ENCODE assay signal across 25 cellular contexts in genomic region chr16:74461826-74462225, GRCh38. TPM values are rescaled to one million over a fixed set of nuclear protein-coding genes. Genes with fewer than 3 reads are reported as not detected.
DNase-seq lines count a peak whose midpoint lies in the region; ATAC-seq and TF ChIP-seq lines count a peak whose summit lies in the region.
"Had no signal": no experiment of that assay in that cellular context is flagged by ENCODE, and none has a peak within 500 bp of the region (broad histone marks: within the 10 kb centered on the region; RNA-seq: fewer than 3 reads in every experiment).

No MANE protein-coding gene starts in this region.

- peak overlapping the region; percentile 66 for H3K27ac ChIP-seq in RWPE1
- H3K27ac ChIP-seq: C4-2B, neural progenitor cell, uterus had no signal

- ATAC-seq in stimulated activated effector memory CD8-positive, alpha-beta T cell treated with anti-CD3 and anti-CD28 coated beads, Interleukin-12 subunit alpha, Interleukin-12 subunit beta, amount 100 ng/mL, for 72 hours = no peak
- no peak for ATAC-seq in activated CD8-positive, alpha-beta T cell treated with anti-CD3 and anti-CD28 coated beads, Interleukin-2, amount 10 ng/mL, durations not matched to agents 7 days and 5 days
- ATAC-seq: activated CD8-positive, alpha-beta memory T cell treated with anti-CD3 and anti-CD28 coated beads, Interleukin-2, amount 10 ng/mL, durations not matched to agents 7 days and 5 days; activated naive CD8-positive, alpha-beta T cell treated with anti-CD3 and anti-CD28 coated beads, Interleukin-2, amount 50 U/mL, for 24 hours had no signal

- H3K36me3 ChIP-seq in H7 (replicated peaks; ENCODE audit: control insufficient read depth, insufficient read depth, low read length) = peaks cover 34% of the 10 kb centered on the region
- H3K36me3 ChIP-seq: neural progenitor cell, uterus had no signal

- H3K36me3 Mint-ChIP-seq in stimulated activated effector memory CD8-positive, alpha-beta T cell treated with anti-CD3 and anti-CD28 coated beads, Interleukin-12 subunit alpha, Interleukin-12 subunit beta, amount 100 ng/mL, for 72 hours = peaks cover 100% of the 10 kb centered on the region
- peaks cover 77% of the 10 kb centered on the region for H3K36me3 Mint-ChIP-seq in activated CD8-positive, alpha-beta T cell treated with anti-CD3 and anti-CD28 coated beads, Interleukin-2, amount 10 ng/mL, durations not matched to agents 7 days and 5 days (ENCODE audit: low read depth)

- TF ChIP-seq CTCF in RWPE1 (conservative IDR thresholded peaks at IDR 0.05; ENCODE audit: low read depth) (no peak), GM10248 (IDR thresholded peaks at IDR 0.05; ENCODE audit: control extremely low read depth, extremely low read depth, low read depth, missing control alignments) (no peak)

- H3K4me3 ChIP-seq in H7 (ENCODE audit: insufficient read depth, low read depth, low read length) = no peak overlapping the region
- H3K4me3 ChIP-seq: neural progenitor cell, uterus had no signal

- no peaks in the 10 kb centered on the region for H3K27me3 ChIP-seq in H7 (ENCODE audit: control insufficient read depth, insufficient read depth, low read length)
- H3K27me3 ChIP-seq: neural progenitor cell, uterus had no signal

- POLR2A ChIA-PET in RWPE1 (lab: Yijun Ruan, JAX; ENCODE audit: low non-redundant PET) (no interaction called here), GM10248 (lab: Yijun Ruan, JAX) (no interaction called here)
- POLR2A ChIA-PET in activated CD8-positive, alpha-beta T cell treated with anti-CD3 and anti-CD28 coated beads, Interleukin-2, amount 10 ng/mL, durations not matched to agents 7 days and 5 days (lab: Charles Lee) = no interaction called here

- peak overlapping the region; percentile 37 for H3K27ac Mint-ChIP-seq in stimulated activated effector memory CD8-positive, alpha-beta T cell treated with anti-CD3 and anti-CD28 coated beads, Interleukin-12 subunit alpha, Interleukin-12 subunit beta, amount 100 ng/mL, for 72 hours
- no peak overlapping the region for H3K27ac Mint-ChIP-seq in activated CD8-positive, alpha-beta T cell treated with anti-CD3 and anti-CD28 coated beads, Interleukin-2, amount 10 ng/mL, durations not matched to agents 7 days and 5 days
- H3K27ac Mint-ChIP-seq: activated CD4-positive, alpha-beta T cell treated with anti-CD3 and anti-CD28 coated beads, Interleukin-2, amount 10 ng/mL, durations not matched to agents 24 days and 14 days; activated CD8-positive, alpha-beta memory T cell treated with anti-CD3 and anti-CD28 coated beads, Interleukin-2, amount 10 ng/mL, durations not matched to agents 7 days and 5 days; activated naive CD8-positive, alpha-beta T cell treated with anti-CD3 and anti-CD28 coated beads, Interleukin-2, amount 50 U/mL, for 24 hours; activated T-helper 2 cell treated with anti-CD3 and anti-CD28 coated beads, Interferon-gamma antibody, Interleukin-2, Interleukin-4, amounts not matched to agents 10 μg/mL and 5 μg/mL and 100 μg/mL, durations not matched to agents 14 hours and 24 hours and 36 hours; neural progenitor cell had no signal

- no peaks in the 10 kb centered on the region for H3K9me3 Mint-ChIP-seq in stimulated activated effector memory CD8-positive, alpha-beta T cell treated with anti-CD3 and anti-CD28 coated beads, Interleukin-12 subunit alpha, Interleukin-12 subunit beta, amount 100 ng/mL, for 72 hours
- no peaks in the 10 kb centered on the region for H3K9me3 Mint-ChIP-seq in activated CD8-positive, alpha-beta T cell treated with anti-CD3 and anti-CD28 coated beads, Interleukin-2, amount 10 ng/mL, durations not matched to agents 7 days and 5 days (ENCODE audit: insufficient read depth)
- H3K9me3 Mint-ChIP-seq: activated CD4-positive, alpha-beta T cell treated with anti-CD3 and anti-CD28 coated beads, Interleukin-2, amount 10 ng/mL, durations not matched to agents 24 days and 14 days; activated naive CD8-positive, alpha-beta T cell treated with anti-CD3 and anti-CD28 coated beads, Interleukin-2, amount 50 U/mL, for 24 hours; activated T-helper 2 cell treated with anti-CD3 and anti-CD28 coated beads, Interferon-gamma antibody, Interleukin-2, Interleukin-4, amounts not matched to agents 10 μg/mL and 5 μg/mL and 100 μg/mL, durations not matched to agents 14 hours and 24 hours and 36 hours; H9; neural progenitor cell had no signal

- H3K27me3 Mint-ChIP-seq in activated CD8-positive, alpha-beta T cell treated with anti-CD3 and anti-CD28 coated beads, Interleukin-2, amount 10 ng/mL, durations not matched to agents 7 days and 5 days (ENCODE audit: low read depth) = no peaks in the 10 kb centered on the region
- H3K27me3 Mint-ChIP-seq: activated CD4-positive, alpha-beta T cell treated with anti-CD3 and anti-CD28 coated beads, Interleukin-2, amount 10 ng/mL, durations not matched to agents 24 days and 14 days; activated CD8-positive, alpha-beta memory T cell treated with anti-CD3 and anti-CD28 coated beads, Interleukin-2, amount 10 ng/mL, durations not matched to agents 7 days and 5 days; activated naive CD8-positive, alpha-beta T cell treated with anti-CD3 and anti-CD28 coated beads, Interleukin-2, amount 50 U/mL, for 24 hours; progenitor cell of endocrine pancreas had no signal

- DNase-seq in RWPE1 (ENCODE audit: low spot score) (no peak), astrocyte of the hippocampus (ENCODE audit: low read depth, low spot score) (peak; percentile 80), iris pigment epithelial cell (ENCODE audit: low read depth) (peak; percentile 38), GM10248 (ENCODE audit: extremely low spot score) (no peak), H7 (no peak)
- DNase-seq in stimulated activated effector memory CD8-positive, alpha-beta T cell treated with anti-CD3 and anti-CD28 coated beads, Interleukin-12 subunit alpha, Interleukin-12 subunit beta, amount 100 ng/mL, for 72 hours (ENCODE audit: low spot score in 2 of 2) = no peak
- no peak for DNase-seq in activated CD8-positive, alpha-beta T cell treated with anti-CD3 and anti-CD28 coated beads, Interleukin-2, amount 10 ng/mL, durations not matched to agents 7 days and 5 days
- DNase-seq: activated CD4-positive, alpha-beta T cell treated with anti-CD3 and anti-CD28 coated beads, Interleukin-2, amount 10 ng/mL, durations not matched to agents 24 days and 14 days; activated CD8-positive, alpha-beta memory T cell treated with anti-CD3 and anti-CD28 coated beads, Interleukin-2, amount 10 ng/mL, durations not matched to agents 7 days and 5 days; activated naive CD8-positive, alpha-beta T cell treated with anti-CD3 and anti-CD28 coated beads, Interleukin-2, amount 50 U/mL, for 24 hours; Calu3; cortex of kidney; H9; islet precursor cell; MV-4-11; NCI-H1694; NCI-H526; SK-N-SH; uterus had no signal

- H3K4me1 Mint-ChIP-seq in stimulated activated effector memory CD8-positive, alpha-beta T cell treated with anti-CD3 and anti-CD28 coated beads, Interleukin-12 subunit alpha, Interleukin-12 subunit beta, amount 100 ng/mL, for 72 hours = peaks cover 13% of the 10 kb centered on the region
- H3K4me1 Mint-ChIP-seq in activated CD8-positive, alpha-beta T cell treated with anti-CD3 and anti-CD28 coated beads, Interleukin-2, amount 10 ng/mL, durations not matched to agents 7 days and 5 days (ENCODE audit: low read depth) = peaks cover 13% of the 10 kb centered on the region
- H3K4me1 Mint-ChIP-seq: H9, neural progenitor cell had no signal

- no peak overlapping the region for H3K4me3 Mint-ChIP-seq in stimulated activated effector memory CD8-positive, alpha-beta T cell treated with anti-CD3 and anti-CD28 coated beads, Interleukin-12 subunit alpha, Interleukin-12 subunit beta, amount 100 ng/mL, for 72 hours
- no peak overlapping the region for H3K4me3 Mint-ChIP-seq in activated CD8-positive, alpha-beta T cell treated with anti-CD3 and anti-CD28 coated beads, Interleukin-2, amount 10 ng/mL, durations not matched to agents 7 days and 5 days
- H3K4me3 Mint-ChIP-seq: activated CD4-positive, alpha-beta T cell treated with anti-CD3 and anti-CD28 coated beads, Interleukin-2, amount 10 ng/mL, durations not matched to agents 24 days and 14 days; activated CD8-positive, alpha-beta memory T cell treated with anti-CD3 and anti-CD28 coated beads, Interleukin-2, amount 10 ng/mL, durations not matched to agents 7 days and 5 days; activated naive CD8-positive, alpha-beta T cell treated with anti-CD3 and anti-CD28 coated beads, Interleukin-2, amount 50 U/mL, for 24 hours; H9; neural progenitor cell had no signal

- CTCF ChIA-PET in RWPE1 (lab: Yijun Ruan, JAX) = no interaction called here
- CTCF ChIA-PET in activated CD8-positive, alpha-beta T cell treated with anti-CD3 and anti-CD28 coated beads, Interleukin-2, amount 10 ng/mL, durations not matched to agents 7 days and 5 days (lab: Charles Lee) = no interaction called here
- CTCF ChIA-PET in GM10248 (lab: Yijun Ruan, JAX) = interaction anchor here (1.1 kb wide), 1 partner anchor 33 kb away, joined by 4 read pairs; no protein-coding TSS in a partner anchor

RNA-seq across cellular contexts. Expression of gene CLEC18B, which starts 40.5 kb away (rescaled TPM):
- total RNA-seq in activated CD8-positive, alpha-beta T cell treated with anti-CD3 and anti-CD28 coated beads, Interleukin-2, amount 10 ng/mL, durations not matched to agents 7 days and 5 days = 1 to 10 TPM in 1 of 2 experiments, under 1 TPM in 1; 0.76 to 1.1 TPM
- 0.55 TPM in 1 of 2 replicates, not detected in the other for total RNA-seq in H7 (2014; rRNA removed; shearing (Covaris generic))
- total RNA-seq: Daoy, RPMI7951 had no signal

Comparison
In these comparisons a context has a peak if more than half of its experiments do, and no peak if none do; other contexts are left out.
1. DNase-seq: peak in astrocyte of the hippocampus (single experiment) and iris pigment epithelial cell (single experiment); none in RWPE1 (single experiment), stimulated activated effector memory CD8-positive, alpha-beta T cell treated with anti-CD3 and anti-CD28 coated beads, Interleukin-12 subunit alpha, Interleukin-12 subunit beta, amount 100 ng/mL, for 72 hours (0 of 2), activated CD8-positive, alpha-beta T cell treated with anti-CD3 and anti-CD28 coated beads, Interleukin-2, amount 10 ng/mL, durations not matched to agents 7 days and 5 days (single experiment), GM10248 (single experiment) and H7 (single experiment).